In genomic region chr16:68286153-68287074, GRCh38 we compare ENCODE assay signal across 10 cellular contexts. TPM values are rescaled to one million over a fixed set of nuclear protein-coding genes. Genes with fewer than 3 reads are reported as not detected.
DNase-seq lines count a peak whose midpoint lies in the region; ATAC-seq, FAIRE-seq and TF ChIP-seq lines count a peak whose summit lies in the region.
"Had no signal": no experiment of that assay in that cellular context is flagged by ENCODE, and none has a peak within 500 bp of the region (broad histone marks: within the 10 kb centered on the region; RNA-seq: fewer than 3 reads in every experiment).

No MANE protein-coding gene starts in this region.

- H3K27me3 ChIP-seq in CD8-positive, alpha-beta memory T cell (ENCODE audit: insufficient read depth, low read length, poor library complexity, severe bottlenecking), result no peaks in the 10 kb centered on the region
- H3K27me3 ChIP-seq in IMR-90 (ENCODE audit: control insufficient read depth, insufficient read depth, low read length) (no peaks in the 10 kb centered on the region), foreskin keratinocyte (no peaks in the 10 kb centered on the region)

- no peak for ATAC-seq in IMR-90 (ENCODE audit: low read depth)
- peak; percentile 61 for ATAC-seq in mucosa of descending colon
- no peak for ATAC-seq in foreskin keratinocyte
- ATAC-seq in HG03460 (IDR thresholded peaks at IDR 0.05; ENCODE audit: unreplicated experiment), result no peak

- peaks cover 67% of the 10 kb centered on the region for H4K20me1 ChIP-seq in IMR-90 (ENCODE audit: insufficient read depth, low read length)

- H3K9ac ChIP-seq in IMR-90 (ENCODE audit: low read depth, low read length), result no peak overlapping the region

- no TSS peak for BruUV-seq in IMR-90 (replicated peaks; lab: Mats Ljungman, UMichigan)

- H3K27ac ChIP-seq in CD8-positive, alpha-beta memory T cell (ENCODE audit: low read depth, low read length), result no peak overlapping the region
- no peak overlapping the region for H3K27ac ChIP-seq in IMR-90 (ENCODE audit: insufficient read depth, low read length)
- no peak overlapping the region for H3K27ac ChIP-seq in foreskin keratinocyte

- intact Hi-C loops in IMR-90 (cut with micrococcal nuclease), result no loop called here
- intact Hi-C loops in activated T-helper 1 cell treated with anti-CD3 and anti-CD28 coated beads, Interleukin-12 subunit alpha, Interleukin-12 subunit beta, Interleukin-2, Interleukin-4 antibody, amounts not matched to agents 30 ng/mL and 10 ng/mL and 1 ng/mL, durations not matched to agents 14 hours and 24 hours and 36 hours (cut with micrococcal nuclease), result loop anchor here (1.0 to 10.0 kb wide), 3 partner anchors 16 to 898 kb away; partner anchors contain the start of gene SNTB2
- intact Hi-C loops in mucosa of descending colon (cut with DNase I, micrococcal nuclease), result no loop called here

- no peak overlapping the region for H2AK5ac ChIP-seq in IMR-90 (ENCODE audit: low read depth, low read length)

- TF ChIP-seq POLR2A in IMR-90 (IDR thresholded peaks at IDR 0.05; ENCODE audit: low read depth, low read length), result no peak

- H3K23ac ChIP-seq in IMR-90 (ENCODE audit: low read depth, low read length), result 0 out of 2 replicates have a peak overlapping the region, but pooled peaks have one; percentile 45

- no peak overlapping the region for H2BK5ac ChIP-seq in IMR-90 (ENCODE audit: low read depth, low read length, poor library complexity, severe bottlenecking)

- dilution Hi-C loops in IMR-90 (cut with HindIII; ENCODE audit: low sequenced_read_pairs, unreplicated experiment), result no loop called here

- CTCF ChIA-PET in CD8-positive, alpha-beta memory T cell (lab: Charles Lee), result interaction anchor here (1.1 to 22.1 kb wide), 8 partner anchors 8 to 43 kb away, joined by 4 to 319 read pairs (median 11); partner anchors contain the start of genes PRMT7, SLC7A6 and SLC7A6OS
- CTCF ChIA-PET in IMR-90 (lab: Yijun Ruan, JAX), result no interaction called here

- H3K4me3 Mint-ChIP-seq in CD8-positive, alpha-beta memory T cell, result peak overlapping the region; percentile 67 to 90 (median 83)
- H3K4me3 Mint-ChIP-seq in activated T-helper 1 cell treated with anti-CD3 and anti-CD28 coated beads, Interleukin-12 subunit alpha, Interleukin-12 subunit beta, Interleukin-2, Interleukin-4 antibody, amounts not matched to agents 30 ng/mL and 10 ng/mL and 1 ng/mL, durations not matched to agents 14 hours and 24 hours and 36 hours, result peak overlapping the region; percentile 81

- no peak overlapping the region for H2BK15ac ChIP-seq in IMR-90 (ENCODE audit: low read depth, low read length)

- H2AFZ ChIP-seq in IMR-90 (replicated peaks; ENCODE audit: low read length, poor library complexity), result no peak overlapping the region

- peaks cover 3 to 64% (median 28%) of the 10 kb centered on the region in 3 donors for H3K36me3 Mint-ChIP-seq in CD8-positive, alpha-beta memory T cell
- peaks cover 78% of the 10 kb centered on the region for H3K36me3 Mint-ChIP-seq in activated T-helper 1 cell treated with anti-CD3 and anti-CD28 coated beads, Interleukin-12 subunit alpha, Interleukin-12 subunit beta, Interleukin-2, Interleukin-4 antibody, amounts not matched to agents 30 ng/mL and 10 ng/mL and 1 ng/mL, durations not matched to agents 14 hours and 24 hours and 36 hours (ENCODE audit: low read depth)

- H3K79me1 ChIP-seq in IMR-90 (ENCODE audit: low read depth in 1 of 2, low read length in 2 of 2), result peaks cover 34 to 94% of the 10 kb centered on the region in 2 experiments

- peaks cover 99% of the 10 kb centered on the region for H3K4me1 ChIP-seq in CD8-positive, alpha-beta memory T cell (ENCODE audit: insufficient read depth, low read length)
- H3K4me1 ChIP-seq in IMR-90 (ENCODE audit: control insufficient read depth, insufficient read depth, low read length), result peaks cover 11% of the 10 kb centered on the region
- H3K4me1 ChIP-seq in mucosa of descending colon (ENCODE audit: low read depth), result peaks cover 17% of the 10 kb centered on the region
- peaks cover 3% of the 10 kb centered on the region for H3K4me1 ChIP-seq in foreskin keratinocyte

- peaks cover 19% of the 10 kb centered on the region for H3K36me3 ChIP-seq in CD8-positive, alpha-beta memory T cell (ENCODE audit: insufficient read depth, low read length)
- H3K36me3 ChIP-seq in IMR-90 (ENCODE audit: control insufficient read depth, insufficient read depth, low read length) (peaks cover 32% of the 10 kb centered on the region), mucosa of descending colon (ENCODE audit: low read depth) (no peaks in the 10 kb centered on the region)

- no peaks in the 10 kb centered on the region for H3K9me3 Mint-ChIP-seq in CD8-positive, alpha-beta memory T cell
- H3K9me3 Mint-ChIP-seq in activated T-helper 1 cell treated with anti-CD3 and anti-CD28 coated beads, Interleukin-12 subunit alpha, Interleukin-12 subunit beta, Interleukin-2, Interleukin-4 antibody, amounts not matched to agents 30 ng/mL and 10 ng/mL and 1 ng/mL, durations not matched to agents 14 hours and 24 hours and 36 hours, result no peaks in the 10 kb centered on the region

- no peak overlapping the region for H2BK20ac ChIP-seq in IMR-90 (ENCODE audit: low read depth, low read length)

- peaks cover 36% of the 10 kb centered on the region for H3K9me1 ChIP-seq in IMR-90 (ENCODE audit: insufficient read depth, low read length)

- H4K5ac ChIP-seq in IMR-90 (ENCODE audit: low read depth, low read length), result no peak overlapping the region

- no peak for TF ChIP-seq RAD21 in IMR-90 (IDR thresholded peaks at IDR 0.05; ENCODE audit: low read length)

- H3K4me1 Mint-ChIP-seq in CD8-positive, alpha-beta memory T cell, result peaks cover 92 to 96% (median 95%) of the 10 kb centered on the region in 3 donors
- peaks cover 96% of the 10 kb centered on the region for H3K4me1 Mint-ChIP-seq in activated T-helper 1 cell treated with anti-CD3 and anti-CD28 coated beads, Interleukin-12 subunit alpha, Interleukin-12 subunit beta, Interleukin-2, Interleukin-4 antibody, amounts not matched to agents 30 ng/mL and 10 ng/mL and 1 ng/mL, durations not matched to agents 14 hours and 24 hours and 36 hours (ENCODE audit: low read depth)

- H3K18ac ChIP-seq in IMR-90 (ENCODE audit: low read depth, low read length), result no peak overlapping the region

- FAIRE-seq in HTR-8/SVneo (lab: Jason Lieb, UNC), result no peak
- FAIRE-seq: H1, urothelium cell line had no signal

- H3K4me2 ChIP-seq in IMR-90 (ENCODE audit: low read depth, low read length), result no peak overlapping the region

- TF ChIP-seq CTCF in IMR-90 (conservative IDR thresholded peaks at IDR 0.05; ENCODE audit: low read depth, low read length) (no peak), mucosa of descending colon (IDR thresholded peaks at IDR 0.05) (no peak), foreskin keratinocyte (conservative IDR thresholded peaks at IDR 0.05) (no peak)

- no peak overlapping the region for H4K8ac ChIP-seq in IMR-90 (ENCODE audit: low read depth in 2 of 2, low read length in 2 of 2)

- peak in 2 of 5 donors; percentile 53 to 73 for DNase-seq in CD8-positive, alpha-beta memory T cell
- no peak for DNase-seq in IMR-90
- peak; percentile 44 for DNase-seq in activated T-helper 1 cell treated with anti-CD3 and anti-CD28 coated beads, Interleukin-12 subunit alpha, Interleukin-12 subunit beta, Interleukin-2, Interleukin-4 antibody, amounts not matched to agents 30 ng/mL and 10 ng/mL and 1 ng/mL, durations not matched to agents 14 hours and 24 hours and 36 hours (ENCODE audit: low spot score)
- no peak for DNase-seq in mucosa of descending colon
- no peak for DNase-seq in foreskin keratinocyte
- no peak for DNase-seq in HTR-8/SVneo (ENCODE audit: insufficient read length, low spot score)
- no peak for DNase-seq in SHP77 (lab: John Stamatoyannopoulos, UW)

- H3K14ac ChIP-seq in IMR-90 (replicated peaks; ENCODE audit: low read depth, low read length), result no peak overlapping the region

- no peak overlapping the region for H4K91ac ChIP-seq in IMR-90 (ENCODE audit: insufficient read depth, low read depth, low read length)

- in situ Hi-C loops in IMR-90 (cut with MboI; ENCODE audit: low sequenced_read_pairs), result no loop called here

- H2BK120ac ChIP-seq in IMR-90 (ENCODE audit: low read depth, low read length), result no peak overlapping the region

- no peaks in the 10 kb centered on the region for H3K9me3 ChIP-seq in CD8-positive, alpha-beta memory T cell (ENCODE audit: low read length)
- no peaks in the 10 kb centered on the region for H3K9me3 ChIP-seq in IMR-90 (ENCODE audit: control insufficient read depth, insufficient read depth, low read length)
- H3K9me3 ChIP-seq in mucosa of descending colon, result no peaks in the 10 kb centered on the region

- no peaks in the 10 kb centered on the region for H3K27me3 Mint-ChIP-seq in CD8-positive, alpha-beta memory T cell
- H3K27me3 Mint-ChIP-seq in activated T-helper 1 cell treated with anti-CD3 and anti-CD28 coated beads, Interleukin-12 subunit alpha, Interleukin-12 subunit beta, Interleukin-2, Interleukin-4 antibody, amounts not matched to agents 30 ng/mL and 10 ng/mL and 1 ng/mL, durations not matched to agents 14 hours and 24 hours and 36 hours (ENCODE audit: insufficient read depth), result no peaks in the 10 kb centered on the region

- no peak overlapping the region for H3K4ac ChIP-seq in IMR-90 (ENCODE audit: low read depth, low read length)

- H3K56ac ChIP-seq in IMR-90 (ENCODE audit: extremely low read depth, insufficient read depth, low read length), result no peak overlapping the region

- no peak overlapping the region for H2AK9ac ChIP-seq in IMR-90 (replicated peaks; ENCODE audit: low read depth, low read length, poor library complexity)

- peak overlapping the region; percentile 57 for H3K4me3 ChIP-seq in CD8-positive, alpha-beta memory T cell (ENCODE audit: low read length)
- no peak overlapping the region for H3K4me3 ChIP-seq in IMR-90 (ENCODE audit: insufficient read depth, low read depth, low read length)
- no peak overlapping the region for H3K4me3 ChIP-seq in mucosa of descending colon

- whole genome bisulfite sequencing in IMR-90 (ENCODE audit: extremely low coverage in 2 of 2, insufficient read length in 1 of 2), 2 experiments, result 100% methylated on average over 2 of the region's 12 CpGs; no CpG with 5 or more reads in 1 of the 2 experiments

- H3K27ac Mint-ChIP-seq in CD8-positive, alpha-beta memory T cell, result peak overlapping the region; percentile 85 to 98 (median 90)
- peak overlapping the region; percentile 92 for H3K27ac Mint-ChIP-seq in activated T-helper 1 cell treated with anti-CD3 and anti-CD28 coated beads, Interleukin-12 subunit alpha, Interleukin-12 subunit beta, Interleukin-2, Interleukin-4 antibody, amounts not matched to agents 30 ng/mL and 10 ng/mL and 1 ng/mL, durations not matched to agents 14 hours and 24 hours and 36 hours

- POLR2A ChIA-PET in CD8-positive, alpha-beta memory T cell (lab: Charles Lee), result interaction anchor here (0.5 to 3.5 kb wide), 12 partner anchors 10 to 1362 kb away, joined by 3 to 21 read pairs (median 5); partner anchors contain the start of genes GFOD2, PRMT7, SLC7A6 and SLC7A6OS
- POLR2A ChIA-PET in IMR-90 (lab: Charles Lee; ENCODE audit: unreplicated experiment), result no interaction called here

RNA-seq across cellular contexts. Expression of gene SLC7A6, which starts 22.1 kb away (rescaled TPM):
- total RNA-seq in CD8-positive, alpha-beta memory T cell, result 10 to 100 TPM; 91.2 to 94.9 TPM
- 18.7 TPM for polyA plus RNA-seq in CD8-positive, alpha-beta memory T cell
- total RNA-seq in IMR-90 (2012; rRNA removed), result 25.0 and 29.4 TPM in 2 replicates
- polyA plus RNA-seq in IMR-90 (2012; rRNA removed), result 32.6 and 36.1 TPM in 2 replicates
- polyA plus RNA-seq in IMR-90 (2012; cell fraction: cytosol; rRNA removed), result 11.7 and 13.7 TPM in 2 replicates
- polyA plus RNA-seq in IMR-90 (2012; cell fraction: nucleus; rRNA removed; ENCODE audit: low replicate concordance), result 134 and 224 TPM in 2 replicates
- 139 and 143 TPM in 2 replicates for total RNA-seq in activated T-helper 1 cell treated with anti-CD3 and anti-CD28 coated beads, Interleukin-12 subunit alpha, Interleukin-12 subunit beta, Interleukin-2, Interleukin-4 antibody, amounts not matched to agents 30 ng/mL and 10 ng/mL and 1 ng/mL, durations not matched to agents 14 hours and 24 hours and 36 hours
- total RNA-seq in mucosa of descending colon, result 10 to 100 TPM; 35.0 to 41.4 (median 37.2) TPM
- 26.1 and 26.5 TPM in 2 replicates for total RNA-seq in foreskin keratinocyte
- polyA plus RNA-seq in foreskin keratinocyte, result 9.6 and 9.9 TPM in 2 replicates

RNA-seq across cellular contexts. Expression of gene SLC7A6OS, which starts 24.3 kb away (rescaled TPM):
- total RNA-seq in CD8-positive, alpha-beta memory T cell, result 10 to 100 TPM; 21.8 to 25.5 TPM
- polyA plus RNA-seq in CD8-positive, alpha-beta memory T cell, result 28.2 TPM
- total RNA-seq in IMR-90 (2012; rRNA removed), result 8.4 and 10.3 TPM in 2 replicates
- polyA plus RNA-seq in IMR-90 (2012; rRNA removed), result 5.6 and 6.8 TPM in 2 replicates
- 2.5 and 3.5 TPM in 2 replicates for polyA plus RNA-seq in IMR-90 (2012; cell fraction: cytosol; rRNA removed)
- 7.7 and 20.7 TPM in 2 replicates for polyA plus RNA-seq in IMR-90 (2012; cell fraction: nucleus; rRNA removed; ENCODE audit: low replicate concordance)
- 26.5 and 27.6 TPM in 2 replicates for total RNA-seq in activated T-helper 1 cell treated with anti-CD3 and anti-CD28 coated beads, Interleukin-12 subunit alpha, Interleukin-12 subunit beta, Interleukin-2, Interleukin-4 antibody, amounts not matched to agents 30 ng/mL and 10 ng/mL and 1 ng/mL, durations not matched to agents 14 hours and 24 hours and 36 hours
- total RNA-seq in mucosa of descending colon, result 10 to 100 TPM; 16.2 to 22.0 (median 18.4) TPM
- 14.1 and 14.2 TPM in 2 replicates for total RNA-seq in foreskin keratinocyte
- 7.9 and 8.4 TPM in 2 replicates for polyA plus RNA-seq in foreskin keratinocyte

RNA-seq across cellular contexts. Expression of gene PRMT7, which starts 24.4 kb away (rescaled TPM):
- total RNA-seq in CD8-positive, alpha-beta memory T cell, result 10 to 100 TPM; 61.1 to 67.5 TPM
- 41.8 TPM for polyA plus RNA-seq in CD8-positive, alpha-beta memory T cell
- total RNA-seq in IMR-90 (2012; rRNA removed) (65.5 and 68.6 TPM in 2 replicates), mucosa of descending colon (10 to 100 TPM; 31.0 to 42.2 (median 41.0) TPM), foreskin keratinocyte (32.2 and 32.7 TPM in 2 replicates)
- polyA plus RNA-seq in IMR-90 (2012; rRNA removed) (61.0 and 63.1 TPM in 2 replicates), foreskin keratinocyte (27.5 and 30.4 TPM in 2 replicates)
- polyA plus RNA-seq in IMR-90 (2012; cell fraction: cytosol; rRNA removed), result 31.0 and 38.2 TPM in 2 replicates
- 269 and 469 TPM in 2 replicates for polyA plus RNA-seq in IMR-90 (2012; cell fraction: nucleus; rRNA removed; ENCODE audit: low replicate concordance)
- 80.6 and 85.2 TPM in 2 replicates for total RNA-seq in activated T-helper 1 cell treated with anti-CD3 and anti-CD28 coated beads, Interleukin-12 subunit alpha, Interleukin-12 subunit beta, Interleukin-2, Interleukin-4 antibody, amounts not matched to agents 30 ng/mL and 10 ng/mL and 1 ng/mL, durations not matched to agents 14 hours and 24 hours and 36 hours

RNA-seq across cellular contexts. Expression of gene PLA2G15, which starts 41.2 kb away (rescaled TPM):
- 1 to 10 TPM; 9.0 to 9.4 TPM for total RNA-seq in CD8-positive, alpha-beta memory T cell
- 11.0 TPM for polyA plus RNA-seq in CD8-positive, alpha-beta memory T cell
- total RNA-seq in IMR-90 (2012; rRNA removed) (18.1 and 19.5 TPM in 2 replicates), mucosa of descending colon (10 to 100 TPM; 13.2 to 14.2 (median 13.5) TPM), foreskin keratinocyte (9.0 and 11.4 TPM in 2 replicates)
- polyA plus RNA-seq in IMR-90 (2012; rRNA removed) (31.7 and 34.4 TPM in 2 replicates), foreskin keratinocyte (9.3 and 10.7 TPM in 2 replicates)
- 22.4 and 36.7 TPM in 2 replicates for polyA plus RNA-seq in IMR-90 (2012; cell fraction: cytosol; rRNA removed)
- polyA plus RNA-seq in IMR-90 (2012; cell fraction: nucleus; rRNA removed; ENCODE audit: low replicate concordance), result 13.4 and 30.8 TPM in 2 replicates
- 8.6 and 8.8 TPM in 2 replicates for total RNA-seq in activated T-helper 1 cell treated with anti-CD3 and anti-CD28 coated beads, Interleukin-12 subunit alpha, Interleukin-12 subunit beta, Interleukin-2, Interleukin-4 antibody, amounts not matched to agents 30 ng/mL and 10 ng/mL and 1 ng/mL, durations not matched to agents 14 hours and 24 hours and 36 hours

RNA-seq across cellular contexts. Expression of gene ESRP2, which starts 50.5 kb away (rescaled TPM):
- total RNA-seq in CD8-positive, alpha-beta memory T cell, result under 1 TPM; 0.11 to 0.27 TPM
- polyA plus RNA-seq in CD8-positive, alpha-beta memory T cell, result 0.32 TPM
- under 0.01 TPM in 1 of 2 replicates, not detected in the other for total RNA-seq in IMR-90 (2012; rRNA removed)
- 0.07 and 0.14 TPM in 2 replicates for polyA plus RNA-seq in IMR-90 (2012; rRNA removed)
- polyA plus RNA-seq in IMR-90 (2012; cell fraction: cytosol; rRNA removed), result 0.07 TPM in 1 of 2 replicates, not detected in the other
- polyA plus RNA-seq in IMR-90 (2012; cell fraction: nucleus; rRNA removed; ENCODE audit: low replicate concordance), result 0.32 and 0.53 TPM in 2 replicates
- 0.10 and 0.12 TPM in 2 replicates for total RNA-seq in activated T-helper 1 cell treated with anti-CD3 and anti-CD28 coated beads, Interleukin-12 subunit alpha, Interleukin-12 subunit beta, Interleukin-2, Interleukin-4 antibody, amounts not matched to agents 30 ng/mL and 10 ng/mL and 1 ng/mL, durations not matched to agents 14 hours and 24 hours and 36 hours
- 100 to 1,000 TPM in 1 of 3 donors, 10 to 100 TPM in 2; 46.6 to 125 (median 94.5) TPM for total RNA-seq in mucosa of descending colon
- total RNA-seq in foreskin keratinocyte, result 36.2 and 41.7 TPM in 2 replicates
- 20.9 and 26.1 TPM in 2 replicates for polyA plus RNA-seq in foreskin keratinocyte
